In the genomic region with DNA sequence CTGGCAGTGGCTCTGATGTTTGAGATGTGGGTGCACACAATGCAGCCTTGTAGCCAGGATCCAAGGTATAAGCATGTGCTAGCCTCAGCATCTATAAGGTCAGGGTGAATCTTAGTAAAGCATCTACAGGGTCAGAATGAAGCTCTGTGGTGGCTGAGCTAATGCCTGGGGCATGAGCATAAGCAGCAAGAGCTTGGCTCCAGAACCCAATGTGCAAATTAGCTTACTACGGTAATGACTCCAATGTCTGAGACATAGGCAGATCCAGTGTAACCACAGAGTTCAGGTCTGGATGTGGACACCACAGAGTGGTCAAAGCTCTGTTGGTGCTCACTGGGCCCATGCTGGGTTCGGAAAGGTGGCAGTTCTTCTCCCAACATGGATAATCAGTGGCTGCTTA, we compare ENCODE assay signal across 18 cellular contexts.
"Had no signal": no experiment of that assay in that cellular context is flagged by ENCODE, and none has a peak within 500 bp of the region (broad histone marks: within the 10 kb centered on the region; RNA-seq: fewer than 3 reads in every experiment).

No MANE protein-coding gene starts in this region.

- H3K4me1 ChIP-seq: heart left ventricle, psoas muscle, suprapubic skin, thyroid gland, upper lobe of left lung, uterus had no signal

- DNase-seq: effector memory CD4-positive, alpha-beta T cell; heart left ventricle; hippocampal formation; kidney glomerular epithelial cell; mammary epithelial cell; naive thymus-derived CD4-positive, alpha-beta T cell; nephron progenitor cell; psoas muscle; small intestine; stimulated activated CD4-positive, alpha-beta T cell treated with anti-CD3 and anti-CD28 coated beads, Interleukin-12 subunit alpha, Interleukin-12 subunit beta, amount 100 ng/mL, for 4 hours; stimulated activated naive CD8-positive, alpha-beta T cell treated with anti-CD3 and anti-CD28 coated beads, Interleukin-15, Interleukin-2, amounts not matched to agents 100 U/mL and 50 U/mL, for 24 hours; thyroid gland; upper lobe of left lung; uterus had no signal

- H3K27me3 ChIP-seq: heart left ventricle, suprapubic skin, thyroid gland, upper lobe of left lung, uterus had no signal

- H3K27ac ChIP-seq: heart left ventricle, psoas muscle, suprapubic skin, thyroid gland, upper lobe of left lung, uterus had no signal

- H3K36me3 ChIP-seq: heart left ventricle, suprapubic skin, thyroid gland, upper lobe of left lung, uterus had no signal

- H3K4me1 Mint-ChIP-seq: nephron progenitor cell had no signal

- H3K36me3 Mint-ChIP-seq: naive thymus-derived CD4-positive, alpha-beta T cell had no signal

- H3K9me3 ChIP-seq: psoas muscle, suprapubic skin, thyroid gland, upper lobe of left lung, uterus had no signal

- H3K27ac Mint-ChIP-seq: naive thymus-derived CD4-positive, alpha-beta T cell; nephron progenitor cell had no signal

- H3K4me3 Mint-ChIP-seq: naive thymus-derived CD4-positive, alpha-beta T cell; nephron progenitor cell had no signal

- FAIRE-seq: endometrium, frontal cortex, islet of Langerhans, small intestine had no signal

- H3K4me3 ChIP-seq: heart left ventricle, psoas muscle, suprapubic skin, thyroid gland, upper lobe of left lung, uterus had no signal
